ENCODE assay signal across 11 cellular contexts in genomic region chr20:20022498-20022897, GRCh38. TPM values are rescaled to one million over a fixed set of nuclear protein-coding genes. Genes with fewer than 3 reads are reported as not detected.
DNase-seq lines count a peak whose midpoint lies in the region; ATAC-seq, FAIRE-seq and TF ChIP-seq lines count a peak whose summit lies in the region.
"Had no signal": no experiment of that assay in that cellular context is flagged by ENCODE, and none has a peak within 500 bp of the region (broad histone marks: within the 10 kb centered on the region; RNA-seq: fewer than 3 reads in every experiment).

No MANE protein-coding gene starts in this region.

- no peak overlapping the region for H3K4me3 ChIP-seq in SK-N-MC
- no peak overlapping the region for H3K4me3 ChIP-seq in neuronal stem cell (ENCODE audit: low read length in 2 of 2)
- H3K4me3 ChIP-seq: BLaER1, prostate gland had no signal

- H3K18ac ChIP-seq in neuronal stem cell (ENCODE audit: low read length) = no peak overlapping the region

- H3K27me3 ChIP-seq in neuronal stem cell (ENCODE audit: control insufficient read depth in 3 of 3, insufficient read depth in 3 of 3, low read depth in 1 of 3, low read length in 3 of 3) = no peaks in the 10 kb centered on the region
- H3K27me3 ChIP-seq: BLaER1 had no signal

- H3K9ac ChIP-seq in SK-N-MC (ENCODE audit: insufficient read length) (no peak overlapping the region), neuronal stem cell (ENCODE audit: low read depth, low read length, poor library complexity) (no peak overlapping the region)
- H3K9ac ChIP-seq: BLaER1 had no signal

- peak; percentile 28 for FAIRE-seq in GM19239 (lab: Jason Lieb, UNC)

- H2BK12ac ChIP-seq in neuronal stem cell (ENCODE audit: low read length) = no peak overlapping the region

- CTCF ChIA-PET in GM10248 (lab: Yijun Ruan, JAX) = interaction anchor here (1.3 to 2.9 kb wide), 3 partner anchors 10 to 29 kb away, joined by 4 to 12 read pairs (median 8); no protein-coding TSS in a partner anchor

- H3K9me3 ChIP-seq in SK-N-MC (ENCODE audit: low read depth, low read length) (no peaks in the 10 kb centered on the region), neuronal stem cell (replicated peaks in 1 of 2; ENCODE audit: control insufficient read depth in 2 of 2, insufficient read depth in 1 of 2, low read depth in 1 of 2, low read length in 2 of 2) (no peaks in the 10 kb centered on the region)
- H3K9me3 ChIP-seq: BLaER1, prostate gland had no signal

- peaks cover 44% of the 10 kb centered on the region for H3K36me3 ChIP-seq in SK-N-MC (ENCODE audit: insufficient read depth, low read length)
- peaks cover 9 to 72% of the 10 kb centered on the region in 2 donors for H3K36me3 ChIP-seq in neuronal stem cell (replicated peaks in 1 of 2; ENCODE audit: control insufficient read depth in 2 of 2, insufficient read depth in 2 of 2, low read length in 2 of 2)
- H3K36me3 ChIP-seq: prostate gland had no signal

- no peak overlapping the region for H3K23ac ChIP-seq in neuronal stem cell (ENCODE audit: low read depth, low read length, poor library complexity)

- no peak overlapping the region for H2AK5ac ChIP-seq in neuronal stem cell (ENCODE audit: low read depth, low read length)

- no peak overlapping the region for H2BK5ac ChIP-seq in neuronal stem cell (ENCODE audit: low read length)

- H3K27ac ChIP-seq in SK-N-MC = peak overlapping the region; percentile 11; the same call in 1 of the 2 replicates
- H3K27ac ChIP-seq in neuronal stem cell (replicated peaks; ENCODE audit: low read length) = no peak overlapping the region
- H3K27ac ChIP-seq: BLaER1, prostate gland had no signal

- no peak overlapping the region for H4K8ac ChIP-seq in neuronal stem cell (ENCODE audit: low read depth, low read length)

- no peak overlapping the region for H3K4ac ChIP-seq in neuronal stem cell (ENCODE audit: low read length)

- peak; percentile 64 for ATAC-seq in HG02885 (IDR thresholded peaks at IDR 0.05; ENCODE audit: poor library complexity, unreplicated experiment)
- ATAC-seq in left lobe of liver = no peak
- ATAC-seq: effector memory CD8-positive, alpha-beta T cell had no signal

- H3K79me1 ChIP-seq in neuronal stem cell (ENCODE audit: low read depth, low read length) = peaks cover 9% of the 10 kb centered on the region

- no peak overlapping the region for H3K14ac ChIP-seq in neuronal stem cell (ENCODE audit: low read length)

- no peak overlapping the region for H2BK120ac ChIP-seq in neuronal stem cell (ENCODE audit: low read depth, low read length)

- no peak overlapping the region for H4K91ac ChIP-seq in neuronal stem cell (ENCODE audit: low read depth, low read length, poor library complexity)

- H2AFZ ChIP-seq in neuronal stem cell (ENCODE audit: low read length) = no peak overlapping the region

- peaks cover 5 to 7% of the 10 kb centered on the region in 2 donors for H3K4me1 ChIP-seq in neuronal stem cell (ENCODE audit: control insufficient read depth in 2 of 2, insufficient read depth in 1 of 2, low read depth in 1 of 2, low read length in 2 of 2)

- no peak for TF ChIP-seq CTCF in GM10248 (IDR thresholded peaks at IDR 0.05; ENCODE audit: control extremely low read depth, extremely low read depth, low read depth, missing control alignments)

- no peak overlapping the region for H2BK15ac ChIP-seq in neuronal stem cell (ENCODE audit: low read length)

- POLR2A ChIA-PET in GM10248 (lab: Yijun Ruan, JAX) = interaction anchor here (0.7 kb wide), 1 partner anchor 105 kb away, joined by 5 read pairs; no protein-coding TSS in a partner anchor

- no peak overlapping the region for H3K4me2 ChIP-seq in neuronal stem cell (ENCODE audit: insufficient read depth, low read length, poor library complexity, severe bottlenecking)
- H3K4me2 ChIP-seq: BLaER1 had no signal

- peak; percentile 48 for DNase-seq in GM10248 (ENCODE audit: extremely low spot score)
- DNase-seq in GM19239 (ENCODE audit: insufficient read length, low spot score) = peak; percentile 17
- DNase-seq in SK-N-MC (ENCODE audit: low read depth, low spot score) = no peak
- DNase-seq in pons (ENCODE audit: low spot score) = no peak
- DNase-seq in neuronal stem cell (ENCODE audit: low spot score) = no peak
- DNase-seq in SIG-M5 treated with dmso at 0.1 percent for 504 hours (lab: John Stamatoyannopoulos, UW; ENCODE audit: unreplicated experiment) = no peak
- no peak for DNase-seq in left lobe of liver (ENCODE audit: low spot score)
- DNase-seq: effector memory CD8-positive, alpha-beta T cell had no signal

RNA-seq across cellular contexts. Expression of gene NAA20, which starts 5.3 kb away (rescaled TPM):
- polyA plus RNA-seq in neuronal stem cell (2013, experiment 1 of 2) = 28.6 TPM
- polyA plus RNA-seq in neuronal stem cell (2013, experiment 2 of 2) = 29.3 TPM
- total RNA-seq in left lobe of liver = 34.7 TPM

RNA-seq across cellular contexts. Expression of gene CRNKL1, which starts 29.8 kb away (rescaled TPM):
- polyA plus RNA-seq in neuronal stem cell (2013, experiment 1 of 2) = 16.9 TPM
- 16.6 TPM for polyA plus RNA-seq in neuronal stem cell (2013, experiment 2 of 2)
- total RNA-seq in left lobe of liver = 8.7 TPM

RNA-seq across cellular contexts. Expression of gene CFAP61, which starts 29.8 kb away (rescaled TPM):
- 0.28 TPM for polyA plus RNA-seq in neuronal stem cell (2013, experiment 1 of 2)
- 0.22 TPM for polyA plus RNA-seq in neuronal stem cell (2013, experiment 2 of 2)
- not detected for total RNA-seq in left lobe of liver

Comparison
In these comparisons a context has a peak if more than half of its experiments do, and no peak if none do; other contexts are left out.
1. DNase-seq: peak in GM10248 (single experiment) and GM19239 (single experiment); none in SK-N-MC (single experiment), pons (single experiment), neuronal stem cell (single experiment), SIG-M5 treated with dmso at 0.1 percent for 504 hours (single experiment) and left lobe of liver (single experiment).